ENCODE assay signal across 20 cellular contexts in the genomic region with DNA sequence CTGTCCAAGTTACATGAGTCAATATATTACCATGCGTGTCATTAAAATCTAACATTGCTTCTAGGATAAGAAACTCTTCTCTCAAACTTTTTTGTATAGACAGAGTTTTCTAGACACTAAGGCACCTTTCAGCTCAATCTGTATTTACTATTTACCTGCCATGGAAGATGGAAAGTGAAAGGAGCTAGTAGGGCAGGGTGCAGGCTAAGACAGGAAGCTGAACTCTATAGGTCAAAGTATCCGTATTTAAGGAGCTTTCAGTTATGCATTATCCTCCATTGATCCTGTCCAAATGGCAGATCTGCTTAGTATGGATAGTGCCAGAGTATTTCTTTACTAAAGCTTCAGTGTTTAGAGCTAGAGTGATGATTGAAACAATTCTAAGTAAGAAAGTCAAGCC.
"Had no signal": no experiment of that assay in that cellular context is flagged by ENCODE, and none has a peak within 500 bp of the region (broad histone marks: within the 10 kb centered on the region; RNA-seq: fewer than 3 reads in every experiment).

No MANE protein-coding gene starts in this region.

- ATAC-seq: activated CD4-positive, CD25-positive, alpha-beta regulatory T cell treated with anti-CD3 and anti-CD28 coated beads, Interleukin-2, amount 50 U/mL, for 24 hours; activated CD8-positive, alpha-beta memory T cell treated with anti-CD3 and anti-CD28 coated beads, Interleukin-2, amount 10 ng/mL, durations not matched to agents 7 days and 5 days; activated CD8-positive, alpha-beta T cell treated with anti-CD3 and anti-CD28 coated beads for 36 hours; activated naive CD8-positive, alpha-beta T cell treated with anti-CD3 and anti-CD28 coated beads, Interleukin-2, amount 50 U/mL, for 24 hours; gastrocnemius medialis; natural killer cell treated with Interleukin-12 subunit alpha and Interleukin-12 subunit beta and Interleukin-15 and Interleukin-18, amount 100 ng/mL, for 72 hours; stimulated activated naive CD8-positive, alpha-beta T cell treated with anti-CD3 and anti-CD28 coated beads, Interleukin-15, Interleukin-2, amounts not matched to agents 100 U/mL and 50 U/mL, for 24 hours had no signal

- DNase-seq: activated CD4-positive, alpha-beta T cell treated with anti-CD3 and anti-CD28 coated beads, Interleukin-2, amount 10 ng/mL, durations not matched to agents 24 days and 14 days; activated CD8-positive, alpha-beta memory T cell treated with anti-CD3 and anti-CD28 coated beads, Interleukin-2, amount 10 ng/mL, durations not matched to agents 7 days and 5 days; activated CD8-positive, alpha-beta T cell treated with anti-CD3 and anti-CD28 coated beads for 36 hours; activated effector memory CD4-positive, alpha-beta T cell treated with anti-CD3 and anti-CD28 coated beads, Interleukin-2, amount 50 U/mL, for 16 hours; activated naive CD4-positive, alpha-beta T cell treated with anti-CD3 and anti-CD28 coated beads, Interleukin-2, amount 10 ng/mL, durations not matched to agents 7 days and 5 days; activated naive CD8-positive, alpha-beta T cell treated with anti-CD3 and anti-CD28 coated beads, Interleukin-2, amount 50 U/mL, for 24 hours; activated T-cell treated with anti-CD3 and anti-CD28 coated beads for 4 hours; cerebellar nuclear complex; esophagus squamous epithelium; gastrocnemius medialis; head of caudate nucleus; hypothalamus; left ventricle myocardium inferior; ovary; stimulated activated CD4-positive, alpha-beta T cell treated with anti-CD3 and anti-CD28 coated beads, Interleukin-4, amount 100 ng/mL, for 4 hours; stimulated activated naive CD8-positive, alpha-beta T cell treated with anti-CD3 and anti-CD28 coated beads, Interleukin-15, Interleukin-2, amounts not matched to agents 100 U/mL and 50 U/mL, for 24 hours; substantia nigra; thyroid gland had no signal
